In genomic region chr5:179413711-179414458, GRCh38 we compare ENCODE assay signal across 21 cellular contexts.
"Had no signal": no experiment of that assay in that cellular context is flagged by ENCODE, and none has a peak within 500 bp of the region (broad histone marks: within the 10 kb centered on the region; RNA-seq: fewer than 3 reads in every experiment).

No MANE protein-coding gene starts in this region.

- H3K9ac ChIP-seq: parathyroid adenoma had no signal

- H3K27me3 ChIP-seq: brain microvascular endothelial cell, SJSA1 had no signal

- ATAC-seq: activated T-cell treated with anti-CD3 and anti-CD28 coated beads, Interleukin-2, amount 50 U/mL, for 72 hours; gastroesophageal sphincter; left colon; stimulated activated memory B cell treated with anti-CD40 and anti-IgM and Interleukin-4, amounts not matched to agents 10 μg/mL and 1 μg/mL and 100 μg/mL, for 72 hours; upper lobe of right lung had no signal

- H3K4me1 Mint-ChIP-seq: central memory CD8-positive, alpha-beta T cell; stimulated activated memory B cell treated with anti-CD40 and anti-IgM and Interleukin-4, amounts not matched to agents 10 μg/mL and 1 μg/mL and 100 μg/mL, for 72 hours had no signal

- H3K36me3 ChIP-seq: brain microvascular endothelial cell, gastroesophageal sphincter, sigmoid colon, SJSA1, thoracic aorta, upper lobe of right lung had no signal

- H3K36me3 Mint-ChIP-seq: stimulated activated memory B cell treated with anti-CD40 and anti-IgM and Interleukin-4, amounts not matched to agents 10 μg/mL and 1 μg/mL and 100 μg/mL, for 72 hours had no signal

- H3K79me2 ChIP-seq: parathyroid adenoma had no signal

- H3K4me3 Mint-ChIP-seq: activated T-cell treated with anti-CD3 and anti-CD28 coated beads, Interleukin-2, amount 50 U/mL, for 72 hours; central memory CD8-positive, alpha-beta T cell; stimulated activated memory B cell treated with anti-CD40 and anti-IgM and Interleukin-4, amounts not matched to agents 10 μg/mL and 1 μg/mL and 100 μg/mL, for 72 hours had no signal

- H3K9me3 ChIP-seq: gastroesophageal sphincter, sigmoid colon, thoracic aorta, upper lobe of right lung had no signal

- H3K9me3 Mint-ChIP-seq: activated T-cell treated with anti-CD3 and anti-CD28 coated beads, Interleukin-2, amount 50 U/mL, for 72 hours; central memory CD8-positive, alpha-beta T cell had no signal

- H3K27ac ChIP-seq: brain microvascular endothelial cell, gastroesophageal sphincter, parathyroid adenoma, sigmoid colon, SJSA1, thoracic aorta, upper lobe of right lung, VCaP had no signal

- H3K4me3 ChIP-seq: gastroesophageal sphincter, sigmoid colon, SJSA1, thoracic aorta, upper lobe of right lung had no signal

- H2AFZ ChIP-seq: parathyroid adenoma had no signal

- H3K27ac Mint-ChIP-seq: activated T-cell treated with anti-CD3 and anti-CD28 coated beads, Interleukin-2, amount 50 U/mL, for 72 hours; stimulated activated memory B cell treated with anti-CD40 and anti-IgM and Interleukin-4, amounts not matched to agents 10 μg/mL and 1 μg/mL and 100 μg/mL, for 72 hours had no signal

- DNase-seq: activated CD4-positive, alpha-beta T cell treated with anti-CD3 and anti-CD28 coated beads for 1 hour; activated CD4-positive, alpha-beta T cell treated with anti-CD3 and anti-CD28 coated beads, Interleukin-2, amount 50 U/mL, for 4 hours; activated effector memory CD4-positive, alpha-beta T cell treated with anti-CD3 and anti-CD28 coated beads, Interleukin-2, amount 50 U/mL, for 16 hours; activated naive CD4-positive, alpha-beta T cell treated with anti-CD3 and anti-CD28 coated beads, Interleukin-2, amount 50 U/mL, for 16 hours; activated T-cell treated with anti-CD3 and anti-CD28 coated beads, Interleukin-2, amount 50 U/mL, for 72 hours; brain microvascular endothelial cell; cortex of kidney; left colon; midbrain; stimulated activated CD4-positive, alpha-beta T cell treated with anti-CD3 and anti-CD28 coated beads, Interleukin-4, amount 100 ng/mL, for 4 hours; SW 1271; T-helper 2 cell; upper lobe of right lung had no signal

- H3K4me1 ChIP-seq: gastroesophageal sphincter, parathyroid adenoma, sigmoid colon, SJSA1, upper lobe of right lung had no signal
